ENCODE assay signal across 11 cellular contexts in the genomic region with DNA sequence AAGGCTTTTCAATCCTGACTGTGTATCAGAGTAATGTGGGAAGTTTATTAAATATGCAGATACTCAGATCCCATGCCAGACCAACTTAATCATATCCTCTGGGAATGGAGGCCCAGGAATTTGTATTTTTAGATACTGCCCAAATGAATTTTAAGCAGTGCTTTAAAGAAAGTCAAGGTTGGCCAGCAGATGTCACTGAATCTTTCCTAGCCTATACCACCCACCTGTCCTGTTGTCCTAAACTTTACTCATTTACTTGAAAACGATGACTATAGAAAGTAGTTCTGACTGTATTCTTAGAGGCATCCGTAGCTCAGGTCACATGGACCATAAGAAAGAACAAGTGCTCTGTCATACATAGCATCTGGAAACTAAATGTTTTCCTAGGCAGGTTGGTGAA.
DNase-seq lines count a peak whose midpoint lies in the region; ATAC-seq and TF ChIP-seq lines count a peak whose summit lies in the region.
"Had no signal": no experiment of that assay in that cellular context is flagged by ENCODE, and none has a peak within 500 bp of the region (broad histone marks: within the 10 kb centered on the region; RNA-seq: fewer than 3 reads in every experiment).

No MANE protein-coding gene starts in this region.

- no peak overlapping the region for H3K4me3 ChIP-seq in lower leg skin (ENCODE audit: low read depth, poor library complexity, severe bottlenecking)
- H3K4me3 ChIP-seq: colonic mucosa had no signal

- peak; percentile 65 for ATAC-seq in GM21390 (IDR thresholded peaks at IDR 0.05; ENCODE audit: unreplicated experiment)
- peak; percentile 63 for ATAC-seq in HG03159 (IDR thresholded peaks at IDR 0.05; ENCODE audit: unreplicated experiment)

- DNase-seq in GM03348 (ENCODE audit: low spot score), result peak; percentile 21
- DNase-seq in fibroblast of gingiva (ENCODE audit: low read depth), result peak; percentile 0
- no peak for DNase-seq in lower leg skin (ENCODE audit: low spot score in 2 of 2)
- DNase-seq in glutamatergic neuron, result no peak
- DNase-seq in endothelial cell (ENCODE audit: low spot score), result no peak
- no peak for DNase-seq in SKM-1 (lab: John Stamatoyannopoulos, UW; ENCODE audit: unreplicated experiment)
- DNase-seq: CD4-positive, CD25-positive, alpha-beta regulatory T cell; colonic mucosa; Right ventricle myocardium superior had no signal

- H3K9me3 Mint-ChIP-seq in glutamatergic neuron (ENCODE audit: unreplicated experiment) (no peaks in the 10 kb centered on the region), endothelial cell (ENCODE audit: unreplicated experiment) (no peaks in the 10 kb centered on the region)

- TF ChIP-seq CTCF in lower leg skin (IDR thresholded peaks at IDR 0.05), result no peak
- TF ChIP-seq CTCF in glutamatergic neuron (IDR thresholded peaks at IDR 0.05; ENCODE audit: partially characterized antibody, unreplicated experiment), result no peak
- no peak for TF ChIP-seq CTCF in endothelial cell (IDR thresholded peaks at IDR 0.05; ENCODE audit: unreplicated experiment)

- no peak for TF ChIP-seq POLR2A in lower leg skin (IDR thresholded peaks at IDR 0.05)

- 39 to 44% methylated on average over 2 of the region's 2 CpGs for WGBS in lower leg skin, 2 donors

- intact Hi-C loops in lower leg skin (cut with DNase I; ENCODE audit: low total_unique reads), result no loop called here

- H3K4me1 Mint-ChIP-seq in glutamatergic neuron (ENCODE audit: low read depth, unreplicated experiment), result peaks cover 12% of the 10 kb centered on the region
- H3K4me1 Mint-ChIP-seq in endothelial cell (ENCODE audit: unreplicated experiment), result no peaks in the 10 kb centered on the region
- H3K4me1 Mint-ChIP-seq: CD4-positive, CD25-positive, alpha-beta regulatory T cell had no signal

- no peaks in the 10 kb centered on the region for H3K27me3 Mint-ChIP-seq in glutamatergic neuron (ENCODE audit: unreplicated experiment)
- peaks cover 3% of the 10 kb centered on the region for H3K27me3 Mint-ChIP-seq in endothelial cell (ENCODE audit: unreplicated experiment)
- H3K27me3 Mint-ChIP-seq: CD4-positive, CD25-positive, alpha-beta regulatory T cell had no signal

- H3K27ac Mint-ChIP-seq in glutamatergic neuron (ENCODE audit: unreplicated experiment), result no peak overlapping the region
- no peak overlapping the region for H3K27ac Mint-ChIP-seq in endothelial cell (ENCODE audit: unreplicated experiment)
- H3K27ac Mint-ChIP-seq: CD4-positive, CD25-positive, alpha-beta regulatory T cell had no signal

- no peaks in the 10 kb centered on the region for H3K36me3 Mint-ChIP-seq in glutamatergic neuron (ENCODE audit: unreplicated experiment)
- no peaks in the 10 kb centered on the region for H3K36me3 Mint-ChIP-seq in endothelial cell (ENCODE audit: low read depth, unreplicated experiment)
- H3K36me3 Mint-ChIP-seq: CD4-positive, CD25-positive, alpha-beta regulatory T cell had no signal

- H3K4me3 Mint-ChIP-seq in glutamatergic neuron (ENCODE audit: unreplicated experiment) (no peak overlapping the region), endothelial cell (ENCODE audit: unreplicated experiment) (no peak overlapping the region)
- H3K4me3 Mint-ChIP-seq: CD4-positive, CD25-positive, alpha-beta regulatory T cell had no signal

Comparison
In these comparisons a context has a peak if more than half of its experiments do, and no peak if none do; other contexts are left out.
1. DNase-seq: peak in GM03348 (single experiment) and fibroblast of gingiva (single experiment); none in lower leg skin (0 of 2), glutamatergic neuron (single experiment), endothelial cell (single experiment) and SKM-1 (single experiment).